ENCODE assay signal across 10 cellular contexts in genomic region chr10:107915277-107915634, GRCh38.
DNase-seq lines count a peak whose midpoint lies in the region; ATAC-seq lines count a peak whose summit lies in the region.
"Had no signal": no experiment of that assay in that cellular context is flagged by ENCODE, and none has a peak within 500 bp of the region (broad histone marks: within the 10 kb centered on the region; RNA-seq: fewer than 3 reads in every experiment).

No MANE protein-coding gene starts in this region.

- H3K27me3 ChIP-seq in SJCRH30 (no peaks in the 10 kb centered on the region), rectal smooth muscle tissue (ENCODE audit: control insufficient read depth, insufficient read depth, low read length) (peaks cover 2% of the 10 kb centered on the region)

- no peaks in the 10 kb centered on the region for H3K4me1 ChIP-seq in SJCRH30
- no peaks in the 10 kb centered on the region for H3K4me1 ChIP-seq in rectal smooth muscle tissue (ENCODE audit: control insufficient read depth, insufficient read depth, low read length)

- 0 out of 2 replicates have a peak, but pooled peaks cover 3% of the 10 kb centered on the region for H3K9me3 ChIP-seq in SJCRH30 (replicated peaks)

- H3K9ac ChIP-seq in rectal smooth muscle tissue (ENCODE audit: low read length): no peak overlapping the region

- H3K27ac ChIP-seq in SJCRH30 (no peak overlapping the region), rectal smooth muscle tissue (ENCODE audit: low read depth, low read length) (no peak overlapping the region)

- H3K36me3 ChIP-seq in SJCRH30: no peaks in the 10 kb centered on the region
- H3K36me3 ChIP-seq in rectal smooth muscle tissue (ENCODE audit: control insufficient read depth, insufficient read depth, low read length): no peaks in the 10 kb centered on the region

- ATAC-seq in GM19351 (IDR thresholded peaks at IDR 0.05; ENCODE audit: unreplicated experiment) (peak; percentile 42), HG02884 (IDR thresholded peaks at IDR 0.05; ENCODE audit: unreplicated experiment) (no peak), HG03095 (IDR thresholded peaks at IDR 0.05; ENCODE audit: unreplicated experiment) (no peak)
- ATAC-seq: stimulated activated naive CD8-positive, alpha-beta T cell treated with anti-CD3 and anti-CD28 coated beads, Interleukin-15, Interleukin-2, amounts not matched to agents 100 U/mL and 50 U/mL, for 24 hours had no signal

- DNase-seq in SJCRH30 (no peak), fibroblast of the conjunctiva (ENCODE audit: low read depth) (peak; percentile 67), NAMALWA (ENCODE audit: low spot score) (no peak)
- no peak for DNase-seq in activated CD4-positive, CD25-positive, alpha-beta regulatory T cell (lab: John Stamatoyannopoulos, UW)
- DNase-seq: NCI-H2107; stimulated activated naive CD8-positive, alpha-beta T cell treated with anti-CD3 and anti-CD28 coated beads, Interleukin-15, Interleukin-2, amounts not matched to agents 100 U/mL and 50 U/mL, for 24 hours had no signal

- H3K4me3 ChIP-seq in SJCRH30 (peak overlapping the region; percentile 54), rectal smooth muscle tissue (ENCODE audit: low read length) (peak overlapping the region; percentile 29)
